Comparison of ENCODE assay signal across 8 cellular contexts in genomic region chr1:2585318-2586092, GRCh38. TPM values are rescaled to one million over a fixed set of nuclear protein-coding genes. Genes with fewer than 3 reads are reported as not detected.
DNase-seq lines count a peak whose midpoint lies in the region; ATAC-seq and TF ChIP-seq lines count a peak whose summit lies in the region.

No MANE protein-coding gene starts in this region.

- H3K4me3 ChIP-seq in Panc1 (ENCODE audit: low read depth in 2 of 2, low read length in 2 of 2) (peak overlapping the region; percentile 61 to 83), fibroblast of pulmonary artery (replicated peaks; ENCODE audit: low read depth, low read length) (peak overlapping the region; percentile 62)

- H3K27me3 ChIP-seq in Panc1 (ENCODE audit: control insufficient read depth, insufficient read depth, low read length), result no peaks in the 10 kb centered on the region

- peak overlapping the region; percentile 82 for H3K27ac ChIP-seq in Panc1 (ENCODE audit: low read length)
- peak overlapping the region; percentile 87 for H3K27ac ChIP-seq in substantia nigra (ENCODE audit: low read depth, low read length, poor library complexity, severe bottlenecking)

- in situ Hi-C loops in Panc1 (cut with HindIII; ENCODE audit: low pct_unique_long_range_greater_than_20kb, low sequenced_read_pairs), result no loop called here

- peaks cover 17% of the 10 kb centered on the region for H3K4me1 ChIP-seq in Panc1 (ENCODE audit: control insufficient read depth, insufficient read depth, low read length)

- H3K9me3 Mint-ChIP-seq in nephron, result no peaks in the 10 kb centered on the region

- no peaks in the 10 kb centered on the region for H3K36me3 Mint-ChIP-seq in nephron (ENCODE audit: low read depth)

- H3K9me3 ChIP-seq in Panc1 (ENCODE audit: control insufficient read depth, insufficient read depth, low read depth, low read length), result no peaks in the 10 kb centered on the region

- no peaks in the 10 kb centered on the region; the same call in 1 of the 2 replicates for H3K36me3 ChIP-seq in Panc1 (ENCODE audit: control insufficient read depth, insufficient read depth, low read length)

- POLR2A ChIA-PET in Panc1 (lab: Charles Lee), result interaction anchor here (0.6 kb wide), 1 partner anchor 53 kb away, joined by 3 read pairs; no protein-coding TSS in a partner anchor

- CTCF ChIA-PET in Panc1 (lab: Charles Lee), result interaction anchor here (0.6 to 0.7 kb wide), 4 partner anchors 15 to 550 kb away, joined by 3 to 6 read pairs (median 4); no protein-coding TSS in a partner anchor

- DNase-seq in NCI-H345 (lab: John Stamatoyannopoulos, UW) (peak; percentile 42), NCI-H345 treated with DMSO at 0.1 percent for 48 hours (lab: John Stamatoyannopoulos, UW; ENCODE audit: unreplicated experiment) (no peak), Panc1 (ENCODE audit: low read depth, low spot score) (no peak), fibroblast of pulmonary artery (ENCODE audit: low read depth) (peak; percentile 44), substantia nigra (lab: John Stamatoyannopoulos, UW) (peak in 34 of 49 donors; percentile 17 to 79 (median 52))
- DNase-seq in activated T-helper 1 cell treated with anti-CD3 and anti-CD28 coated beads, Interleukin-2, amount 50 U/mL, for 16 hours (ENCODE audit: low read depth in 1 of 2, low spot score in 1 of 2), result peak; percentile 26 to 46

- intact Hi-C loops in Panc1 (cut with micrococcal nuclease; ENCODE audit: unreplicated experiment), result no loop called here

- peak overlapping the region; percentile 88 to 89 (median 88) for H3K4me3 Mint-ChIP-seq in nephron

- peak overlapping the region; percentile 86 to 94 (median 93) for H3K27ac Mint-ChIP-seq in nephron

- peak; percentile 32 for ATAC-seq in HG03095 (IDR thresholded peaks at IDR 0.05; ENCODE audit: unreplicated experiment)
- ATAC-seq in Panc1, result no peak

- TF ChIP-seq CTCF in Panc1 (IDR thresholded peaks at IDR 0.05) (no peak), fibroblast of pulmonary artery (IDR thresholded peaks at IDR 0.05; ENCODE audit: low read length, missing control alignments) (no peak), nephron (IDR thresholded peaks at IDR 0.05; ENCODE audit: unreplicated experiment in 3 of 3) (no peak)

- peaks cover 5% of the 10 kb centered on the region for H3K27me3 Mint-ChIP-seq in nephron (ENCODE audit: low read depth)

- BruUV-seq in Panc1 (replicated peaks; lab: Mats Ljungman, UMichigan), result TSS peak; percentile 85

- H3K4me1 Mint-ChIP-seq in nephron, result peaks cover 16% of the 10 kb centered on the region

RNA-seq across cellular contexts. Expression of gene PRXL2B, which starts 1.1 kb away (rescaled TPM):
- 17.0 TPM for total RNA-seq in Panc1 (2021; ENCODE audit: unreplicated experiment)
- 23.0 TPM for polyA plus RNA-seq in Panc1 (2012; ENCODE audit: insufficient read length)

RNA-seq across cellular contexts. Expression of gene TNFRSF14, which starts 29.3 kb away (rescaled TPM):
- total RNA-seq in Panc1 (2021; ENCODE audit: unreplicated experiment), result 20.1 TPM
- 14.8 TPM for polyA plus RNA-seq in Panc1 (2012; ENCODE audit: insufficient read length)

RNA-seq across cellular contexts. Expression of gene MMEL1, which starts 47.3 kb away (rescaled TPM):
- total RNA-seq in Panc1 (2021; ENCODE audit: unreplicated experiment), result 0.46 TPM
- polyA plus RNA-seq in Panc1 (2012; ENCODE audit: insufficient read length), result 10.4 TPM

RNA-seq across cellular contexts. Expression of gene HES5, which starts 55.4 kb away (rescaled TPM):
- not detected for total RNA-seq in Panc1 (2021; ENCODE audit: unreplicated experiment)
- not detected for polyA plus RNA-seq in Panc1 (2012; ENCODE audit: insufficient read length)

RNA-seq across cellular contexts. Expression of gene PANK4, which starts 59.1 kb away (rescaled TPM):
- total RNA-seq in Panc1 (2021; ENCODE audit: unreplicated experiment), result 35.9 TPM
- 26.7 TPM for polyA plus RNA-seq in Panc1 (2012; ENCODE audit: insufficient read length)

Comparison
In these comparisons a context has a peak if more than half of its experiments do, and no peak if none do; other contexts are left out.
1. DNase-seq: peak in NCI-H345 (single experiment), activated T-helper 1 cell treated with anti-CD3 and anti-CD28 coated beads, Interleukin-2, amount 50 U/mL, for 16 hours (2 of 2), fibroblast of pulmonary artery (single experiment) and substantia nigra (34 of 49); none in NCI-H345 treated with DMSO at 0.1 percent for 48 hours (single experiment) and Panc1 (single experiment).